Comparison of ENCODE assay signal across 1 cellular context in the genomic region with DNA sequence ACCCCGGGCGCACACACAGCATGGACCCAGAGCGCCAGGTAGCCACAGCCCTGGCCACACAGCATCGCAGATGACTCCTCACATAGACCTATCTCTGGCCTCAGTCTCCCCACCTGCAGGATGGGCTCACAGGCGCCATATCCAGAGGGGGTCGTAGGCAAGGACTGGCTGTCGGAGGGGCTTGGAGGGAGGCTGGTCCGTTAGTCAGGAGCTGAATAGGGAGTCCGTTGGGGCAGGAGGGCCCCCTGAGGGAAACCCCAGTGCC.
TF ChIP-seq lines count a peak whose summit lies in the region.

No MANE protein-coding gene starts in this region.

TF ChIP-seq in GM23338, 12 proteins besides CTCF, POLR2A, EP300 and RAD21 (continued from another document):
- TF ChIP-seq EZH2 (IDR thresholded peaks at IDR 0.05; ENCODE audit: low read depth, unreplicated experiment) (no peak), POLR2AphosphoS5 (IDR thresholded peaks at IDR 0.05; ENCODE audit: low read depth) (no peak), EZH2phosphoT487 (IDR thresholded peaks at IDR 0.05; ENCODE audit: unreplicated experiment) (no peak), CREB1 (CRISPR knock-in tag; IDR thresholded peaks at IDR 0.05; ENCODE audit: low read depth) (no peak), STAT1 (IDR thresholded peaks at IDR 0.05; ENCODE audit: unreplicated experiment) (no peak)
